In the genomic region with DNA sequence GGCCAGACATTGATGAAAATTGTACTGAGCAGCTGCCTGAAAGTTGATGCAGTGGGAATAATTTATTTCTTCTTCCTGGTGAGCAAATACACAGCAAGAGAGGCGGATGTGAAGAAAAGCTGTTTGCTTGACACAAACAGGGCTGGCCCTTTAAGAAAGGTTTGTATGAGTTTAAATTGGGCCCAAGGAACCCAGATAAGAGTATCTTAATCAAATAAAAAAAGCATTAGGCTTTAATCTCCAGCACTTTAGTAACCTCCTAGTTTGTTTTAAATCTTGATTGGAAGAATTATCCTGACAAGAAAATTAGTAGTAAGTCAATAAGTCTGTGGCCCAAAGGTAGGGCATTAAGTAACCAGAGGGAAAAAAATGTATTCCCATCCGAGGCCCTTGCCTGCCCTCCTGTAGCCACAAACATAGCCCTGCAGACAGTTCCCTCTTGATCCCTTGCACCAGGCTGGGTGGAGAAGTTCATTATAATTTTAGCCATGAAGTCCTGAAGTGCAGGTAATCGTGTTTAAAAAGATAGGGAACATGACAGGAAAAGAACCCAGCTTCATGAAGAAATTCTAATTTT, we compare ENCODE assay signal across 1 cellular context.
TF ChIP-seq lines count a peak whose summit lies in the region.

No MANE protein-coding gene starts in this region.

TF ChIP-seq in SK-N-SH, 30 proteins besides CTCF, POLR2A, EP300 and RAD21 (continued from another document):
- TF ChIP-seq, protein P1, sequence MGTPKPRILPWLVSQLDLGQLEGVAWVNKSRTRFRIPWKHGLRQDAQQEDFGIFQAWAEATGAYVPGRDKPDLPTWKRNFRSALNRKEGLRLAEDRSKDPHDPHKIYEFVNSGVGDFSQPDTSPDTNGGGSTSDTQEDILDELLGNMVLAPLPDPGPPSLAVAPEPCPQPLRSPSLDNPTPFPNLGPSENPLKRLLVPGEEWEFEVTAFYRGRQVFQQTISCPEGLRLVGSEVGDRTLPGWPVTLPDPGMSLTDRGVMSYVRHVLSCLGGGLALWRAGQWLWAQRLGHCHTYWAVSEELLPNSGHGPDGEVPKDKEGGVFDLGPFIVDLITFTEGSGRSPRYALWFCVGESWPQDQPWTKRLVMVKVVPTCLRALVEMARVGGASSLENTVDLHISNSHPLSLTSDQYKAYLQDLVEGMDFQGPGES (IDR thresholded peaks at IDR 0.05; ENCODE audit: low read depth, low read length): no peak
- TF ChIP-seq GABPA (IDR thresholded peaks at IDR 0.05; ENCODE audit: low read depth) (no peak), ELF1 (IDR thresholded peaks at IDR 0.05) (no peak), MAX (IDR thresholded peaks at IDR 0.05; ENCODE audit: low read depth) (no peak), FOSL2 (IDR thresholded peaks at IDR 0.05; ENCODE audit: borderline replicate concordance, low read depth) (no peak), FOXM1 (IDR thresholded peaks at IDR 0.05; ENCODE audit: low read depth) (no peak)
